In genomic region chr12:60849723-60850122, GRCh38 we compare ENCODE assay signal across 32 cellular contexts.
"Had no signal": no experiment of that assay in that cellular context is flagged by ENCODE, and none has a peak within 500 bp of the region (broad histone marks: within the 10 kb centered on the region; RNA-seq: fewer than 3 reads in every experiment).

No MANE protein-coding gene starts in this region.

- H3K4me3 ChIP-seq: ascending aorta had no signal

- H3K4me1 Mint-ChIP-seq: activated B cell treated with CpG ODN at 0.5 μM for 24 hours; activated CD8-positive, alpha-beta memory T cell treated with anti-CD3 and anti-CD28 coated beads, Interleukin-2, amount 10 ng/mL, durations not matched to agents 7 days and 5 days; activated naive CD4-positive, alpha-beta T cell treated with anti-CD3 and anti-CD28 coated beads, Interleukin-2, amount 10 ng/mL, durations not matched to agents 7 days and 5 days; activated naive CD8-positive, alpha-beta T cell treated with anti-CD3 and anti-CD28 coated beads, Interleukin-2, amount 50 U/mL, for 24 hours had no signal

- H3K27ac Mint-ChIP-seq: activated B cell treated with CpG ODN at 0.5 μM for 24 hours; activated CD4-positive, alpha-beta memory T cell treated with anti-CD3 and anti-CD28 coated beads for 36 hours; activated CD8-positive, alpha-beta memory T cell treated with anti-CD3 and anti-CD28 coated beads, Interleukin-2, amount 10 ng/mL, durations not matched to agents 7 days and 5 days; activated naive CD4-positive, alpha-beta T cell treated with anti-CD3 and anti-CD28 coated beads, Interleukin-2, amount 10 ng/mL, durations not matched to agents 7 days and 5 days; activated naive CD8-positive, alpha-beta T cell; activated naive CD8-positive, alpha-beta T cell treated with anti-CD3 and anti-CD28 coated beads, Interleukin-2, amount 50 U/mL, for 24 hours had no signal

- H3K36me3 ChIP-seq: ascending aorta had no signal

- H3K27me3 ChIP-seq: ascending aorta had no signal

- DNase-seq: activated B cell treated with CpG ODN at 0.5 μM for 24 hours; activated CD4-positive, alpha-beta memory T cell treated with anti-CD3 and anti-CD28 coated beads for 36 hours; activated CD4-positive, alpha-beta T cell treated with anti-CD3 and anti-CD28 coated beads for 4 hours; activated CD4-positive, alpha-beta T cell treated with anti-CD3 and anti-CD28 coated beads, Interleukin-2, amount 50 U/mL, for 1 hour; activated CD4-positive, CD25-positive, alpha-beta regulatory T cell treated with anti-CD3 and anti-CD28 coated beads, Interleukin-2, amount 50 U/mL, for 72 hours; activated CD8-positive, alpha-beta memory T cell treated with anti-CD3 and anti-CD28 coated beads for 24 hours; activated CD8-positive, alpha-beta memory T cell treated with anti-CD3 and anti-CD28 coated beads, Interleukin-2, amount 10 ng/mL, durations not matched to agents 7 days and 5 days; activated CD8-positive, alpha-beta memory T cell treated with anti-CD3 and anti-CD28 coated beads, Interleukin-2, amount 50 U/mL, for 48 hours; activated effector memory CD4-positive, alpha-beta T cell treated with Interleukin-2 at 50 U/mL for 16 hours; activated naive CD4-positive, alpha-beta T cell treated with anti-CD3 and anti-CD28 coated beads, Interleukin-2, amount 10 ng/mL, durations not matched to agents 7 days and 5 days; activated naive CD8-positive, alpha-beta T cell treated with anti-CD3 and anti-CD28 coated beads, Interleukin-2, amount 50 U/mL, for 24 hours; activated T-cell treated with anti-CD3 and anti-CD28 coated beads, Interleukin-2, amount 50 U/mL, for 48 hours; Kasumi-1; KG1; MM.1S; MV-4-11; NCI-H1092; NCI-H1436 treated with DMSO at 0.1 percent for 48 hours; NCI-H1694 treated with DMSO at 0.1 percent for 48 hours; NCI-H2029; NCI-H2171 treated with DMSO at 0.1 percent for 48 hours; NCI-H2227 treated with DMSO at 0.1 percent for 48 hours; NCI-H446; NCI-H510A treated with DMSO at 0.1 percent for 48 hours; NCI-H526 treated with DMSO at 0.1 percent for 48 hours; Right ventricle myocardium superior; SW 1271; T-helper 1 cell; T-helper 2 cell; T-helper 9 cell had no signal

- H3K4me3 Mint-ChIP-seq: activated B cell treated with CpG ODN at 0.5 μM for 24 hours; activated CD4-positive, alpha-beta memory T cell treated with anti-CD3 and anti-CD28 coated beads for 36 hours; activated CD8-positive, alpha-beta memory T cell treated with anti-CD3 and anti-CD28 coated beads, Interleukin-2, amount 10 ng/mL, durations not matched to agents 7 days and 5 days; activated naive CD4-positive, alpha-beta T cell treated with anti-CD3 and anti-CD28 coated beads, Interleukin-2, amount 10 ng/mL, durations not matched to agents 7 days and 5 days; activated naive CD8-positive, alpha-beta T cell; activated naive CD8-positive, alpha-beta T cell treated with anti-CD3 and anti-CD28 coated beads, Interleukin-2, amount 50 U/mL, for 24 hours had no signal

- H3K36me3 Mint-ChIP-seq: activated CD4-positive, alpha-beta memory T cell treated with anti-CD3 and anti-CD28 coated beads for 36 hours; activated CD8-positive, alpha-beta memory T cell treated with anti-CD3 and anti-CD28 coated beads, Interleukin-2, amount 10 ng/mL, durations not matched to agents 7 days and 5 days; activated naive CD4-positive, alpha-beta T cell treated with anti-CD3 and anti-CD28 coated beads, Interleukin-2, amount 10 ng/mL, durations not matched to agents 7 days and 5 days; activated naive CD8-positive, alpha-beta T cell had no signal

- H3K27me3 Mint-ChIP-seq: activated B cell treated with CpG ODN at 0.5 μM for 24 hours; activated CD4-positive, alpha-beta memory T cell treated with anti-CD3 and anti-CD28 coated beads for 36 hours; activated CD8-positive, alpha-beta memory T cell treated with anti-CD3 and anti-CD28 coated beads, Interleukin-2, amount 10 ng/mL, durations not matched to agents 7 days and 5 days; activated naive CD4-positive, alpha-beta T cell treated with anti-CD3 and anti-CD28 coated beads, Interleukin-2, amount 10 ng/mL, durations not matched to agents 7 days and 5 days; activated naive CD8-positive, alpha-beta T cell; activated naive CD8-positive, alpha-beta T cell treated with anti-CD3 and anti-CD28 coated beads, Interleukin-2, amount 50 U/mL, for 24 hours had no signal

- ATAC-seq: activated CD8-positive, alpha-beta memory T cell treated with anti-CD3 and anti-CD28 coated beads, Interleukin-2, amount 10 ng/mL, durations not matched to agents 7 days and 5 days; activated naive CD8-positive, alpha-beta T cell treated with anti-CD3 and anti-CD28 coated beads, Interleukin-2, amount 50 U/mL, for 24 hours had no signal
